In the genomic region with DNA sequence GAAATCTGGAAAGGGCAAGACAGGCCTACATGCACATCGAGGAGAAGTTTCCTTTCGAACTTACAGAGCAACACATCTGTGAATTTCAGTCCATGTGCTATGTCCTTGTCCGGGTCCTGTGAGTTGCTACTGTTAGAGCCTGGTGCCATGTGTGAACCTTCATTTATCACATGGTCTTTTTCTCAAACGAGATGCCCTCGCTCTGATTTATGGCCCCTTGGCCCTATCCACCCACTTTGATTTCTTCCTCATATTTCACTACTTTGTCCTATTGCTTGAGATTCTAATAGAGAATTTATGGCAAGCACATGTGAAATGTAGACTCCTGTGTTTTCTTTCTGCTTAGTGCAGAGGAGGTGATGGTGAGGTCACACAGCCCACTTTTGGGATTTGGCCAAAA, we compare ENCODE assay signal across 26 cellular contexts.
"Had no signal": no experiment of that assay in that cellular context is flagged by ENCODE, and none has a peak within 500 bp of the region (broad histone marks: within the 10 kb centered on the region; RNA-seq: fewer than 3 reads in every experiment).

No MANE protein-coding gene starts in this region.

- DNase-seq: dorsolateral prefrontal cortex; effector CD4-positive, alpha-beta T cell; foreskin fibroblast; gastrocnemius medialis; heart left ventricle; hippocampal formation; islet precursor cell; kidney glomerular epithelial cell; left colon; left ventricle myocardium superior; lower lobe of right lung; natural killer cell; sigmoid colon; stimulated activated CD4-positive, alpha-beta T cell treated with anti-CD3 and anti-CD28 coated beads, Interleukin-2, amount 100 ng/mL, for 24 hours; stimulated activated CD4-positive, alpha-beta T cell treated with anti-CD3 and anti-CD28 coated beads, Interleukin-4, amount 100 ng/mL, for 24 hours; stimulated activated naive CD4-positive, alpha-beta T cell treated with Interleukin-2 at 50 U/mL for 16 hours; substantia nigra; testis; tibial artery had no signal

- H3K9me3 Mint-ChIP-seq: neural crest cell had no signal

- H3K4me1 ChIP-seq: gastrocnemius medialis, heart left ventricle, lower lobe of right lung, parathyroid adenoma, testis, tibial artery had no signal

- ATAC-seq: esophagus mucosa; gastrocnemius medialis; heart left ventricle; left colon; left ventricle myocardium superior; lower lobe of right lung; natural killer cell; stimulated activated effector memory CD8-positive, alpha-beta T cell treated with anti-CD3 and anti-CD28 coated beads, Interleukin-12 subunit alpha, Interleukin-12 subunit beta, amount 100 ng/mL, for 72 hours had no signal

- H3K27me3 ChIP-seq: dorsolateral prefrontal cortex, gastrocnemius medialis, heart left ventricle, sigmoid colon, testis, tibial artery had no signal

- H3K27ac ChIP-seq: dorsolateral prefrontal cortex, epithelial cell of prostate, gastrocnemius medialis, heart left ventricle, lower lobe of right lung, parathyroid adenoma, sigmoid colon, testis, tibial artery had no signal

- H3K4me3 Mint-ChIP-seq: natural killer cell; neural crest cell; stimulated activated effector memory CD8-positive, alpha-beta T cell treated with anti-CD3 and anti-CD28 coated beads, Interleukin-12 subunit alpha, Interleukin-12 subunit beta, amount 100 ng/mL, for 72 hours; type B pancreatic cell had no signal

- H3K36me3 Mint-ChIP-seq: natural killer cell; stimulated activated effector memory CD8-positive, alpha-beta T cell treated with anti-CD3 and anti-CD28 coated beads, Interleukin-12 subunit alpha, Interleukin-12 subunit beta, amount 100 ng/mL, for 72 hours had no signal

- H3K36me3 ChIP-seq: gastrocnemius medialis, lower lobe of right lung, sigmoid colon had no signal

- H3K4me1 Mint-ChIP-seq: natural killer cell; neural crest cell; stimulated activated effector memory CD8-positive, alpha-beta T cell treated with anti-CD3 and anti-CD28 coated beads, Interleukin-12 subunit alpha, Interleukin-12 subunit beta, amount 100 ng/mL, for 72 hours had no signal

- H3K9me3 ChIP-seq: gastrocnemius medialis, heart left ventricle, lower lobe of right lung, sigmoid colon, testis, tibial artery had no signal

- H3K4me3 ChIP-seq: dorsolateral prefrontal cortex, gastrocnemius medialis, heart left ventricle, lower lobe of right lung, sigmoid colon, testis, tibial artery had no signal

- H3K27ac Mint-ChIP-seq: natural killer cell; progenitor cell of endocrine pancreas; stimulated activated effector memory CD8-positive, alpha-beta T cell treated with anti-CD3 and anti-CD28 coated beads, Interleukin-12 subunit alpha, Interleukin-12 subunit beta, amount 100 ng/mL, for 72 hours; type B pancreatic cell had no signal

- H3K27me3 Mint-ChIP-seq: progenitor cell of endocrine pancreas, type B pancreatic cell had no signal
